In genomic region chr12:77847665-77848431, GRCh38 we compare ENCODE assay signal across 9 cellular contexts. TPM values are rescaled to one million over a fixed set of nuclear protein-coding genes. Genes with fewer than 3 reads are reported as not detected.
A peak's percentile ranks its signal among the peaks of the same experiment; 100 is the strongest.
DNase-seq lines count a peak whose midpoint lies in the region; ATAC-seq and TF ChIP-seq lines count a peak whose summit lies in the region.
"Had no signal": no experiment of that assay in that cellular context is flagged by ENCODE, and none has a peak within 500 bp of the region (broad histone marks: within the 10 kb centered on the region; RNA-seq: fewer than 3 reads in every experiment).

No MANE protein-coding gene starts in this region.

- no peak overlapping the region for H3K4me3 ChIP-seq in ovary

- peak overlapping the region; percentile 3 for H3K27ac Mint-ChIP-seq in neural crest cell (ENCODE audit: unreplicated experiment)
- no peak overlapping the region for H3K27ac Mint-ChIP-seq in activated CD8-positive, alpha-beta T cell treated with anti-CD3 and anti-CD28 coated beads, Interleukin-2, amount 10 ng/mL, durations not matched to agents 7 days and 5 days

- H3K27me3 Mint-ChIP-seq in neural crest cell (ENCODE audit: low read depth), result no peaks in the 10 kb centered on the region
- no peaks in the 10 kb centered on the region for H3K27me3 Mint-ChIP-seq in activated CD8-positive, alpha-beta T cell treated with anti-CD3 and anti-CD28 coated beads, Interleukin-2, amount 10 ng/mL, durations not matched to agents 7 days and 5 days (ENCODE audit: low read depth)

- H3K4me1 Mint-ChIP-seq in neural crest cell, result peaks cover 26% of the 10 kb centered on the region
- H3K4me1 Mint-ChIP-seq in activated CD8-positive, alpha-beta T cell treated with anti-CD3 and anti-CD28 coated beads, Interleukin-2, amount 10 ng/mL, durations not matched to agents 7 days and 5 days (ENCODE audit: low read depth), result no peaks in the 10 kb centered on the region

- peaks cover 2% of the 10 kb centered on the region for H3K9me3 Mint-ChIP-seq in neural crest cell
- H3K9me3 Mint-ChIP-seq in activated CD8-positive, alpha-beta T cell treated with anti-CD3 and anti-CD28 coated beads, Interleukin-2, amount 10 ng/mL, durations not matched to agents 7 days and 5 days (ENCODE audit: insufficient read depth), result no peaks in the 10 kb centered on the region

- ATAC-seq in GM21381 (IDR thresholded peaks at IDR 0.05; ENCODE audit: unreplicated experiment), result no peak
- no peak for ATAC-seq in GM21367 (IDR thresholded peaks at IDR 0.05; ENCODE audit: unreplicated experiment)
- ATAC-seq in activated CD8-positive, alpha-beta T cell treated with anti-CD3 and anti-CD28 coated beads, Interleukin-2, amount 10 ng/mL, durations not matched to agents 7 days and 5 days, result no peak

- no peak for TF ChIP-seq POLR2A in ovary (IDR thresholded peaks at IDR 0.05)

- no peaks in the 10 kb centered on the region for H3K9me3 ChIP-seq in ovary
- H3K9me3 ChIP-seq: neutrophil had no signal

- no peaks in the 10 kb centered on the region for H3K36me3 ChIP-seq in ovary
- H3K36me3 ChIP-seq: neutrophil had no signal

- TF ChIP-seq EP300 in ovary (IDR thresholded peaks at IDR 0.05), result no peak

- no peak for TF ChIP-seq CTCF in neural crest cell (conservative IDR thresholded peaks at IDR 0.05)
- TF ChIP-seq CTCF in ovary (IDR thresholded peaks at IDR 0.05), result no peak

- CTCF ChIA-PET in activated CD8-positive, alpha-beta T cell treated with anti-CD3 and anti-CD28 coated beads, Interleukin-2, amount 10 ng/mL, durations not matched to agents 7 days and 5 days (lab: Charles Lee), result no interaction called here

- POLR2A ChIA-PET in activated CD8-positive, alpha-beta T cell treated with anti-CD3 and anti-CD28 coated beads, Interleukin-2, amount 10 ng/mL, durations not matched to agents 7 days and 5 days (lab: Charles Lee), result no interaction called here

- intact Hi-C loops in ovary (cut with DNase I), result no loop called here

- DNase-seq in Daoy (ENCODE audit: low read depth), result peak; percentile 73
- DNase-seq in HS-5 (ENCODE audit: low read depth), result peak; percentile 72
- no peak for DNase-seq in caudate nucleus (lab: John Stamatoyannopoulos, UW)
- DNase-seq in neural crest cell (ENCODE audit: low read depth, low spot score), result no peak
- DNase-seq in ovary, result no peak
- DNase-seq in activated CD8-positive, alpha-beta T cell treated with anti-CD3 and anti-CD28 coated beads, Interleukin-2, amount 10 ng/mL, durations not matched to agents 7 days and 5 days, result no peak

- no peaks in the 10 kb centered on the region for H3K36me3 Mint-ChIP-seq in neural crest cell (ENCODE audit: low read depth)
- H3K36me3 Mint-ChIP-seq in activated CD8-positive, alpha-beta T cell treated with anti-CD3 and anti-CD28 coated beads, Interleukin-2, amount 10 ng/mL, durations not matched to agents 7 days and 5 days (ENCODE audit: low read depth), result no peaks in the 10 kb centered on the region

- H3K4me1 ChIP-seq in ovary (ENCODE audit: insufficient read depth), result peaks cover 8% of the 10 kb centered on the region

- H3K27ac ChIP-seq in caudate nucleus (ENCODE audit: low read depth, low read length) (peak overlapping the region; percentile 58), ovary (peak overlapping the region in 1 of 2 donors; percentile 63)
- H3K27ac ChIP-seq: neutrophil had no signal

- H3K27me3 ChIP-seq in ovary, result no peaks in the 10 kb centered on the region
- H3K27me3 ChIP-seq: neutrophil had no signal

- WGBS in ovary, 3 donors, result 2 to 4% (median 3%) methylated on average over 3 of the region's 3 CpGs

- no peak overlapping the region for H3K4me3 Mint-ChIP-seq in neural crest cell
- no peak overlapping the region for H3K4me3 Mint-ChIP-seq in activated CD8-positive, alpha-beta T cell treated with anti-CD3 and anti-CD28 coated beads, Interleukin-2, amount 10 ng/mL, durations not matched to agents 7 days and 5 days

RNA-seq across cellular contexts. Expression of gene NAV3, which starts 17.2 kb away (rescaled TPM):
- 20.7 and 34.2 TPM in 2 replicates for total RNA-seq in Daoy (2014; rRNA removed; shearing (Covaris generic))
- total RNA-seq in neural crest cell (4.7 and 5.0 TPM in 2 replicates), ovary (10 to 100 TPM; 16.1 to 63.9 (median 40.0) TPM)
- polyA plus RNA-seq in ovary, result 10 to 100 TPM; 10.5 to 11.0 TPM
- total RNA-seq in activated CD8-positive, alpha-beta T cell treated with anti-CD3 and anti-CD28 coated beads, Interleukin-2, amount 10 ng/mL, durations not matched to agents 7 days and 5 days, result not detected

Comparison
In these comparisons a context has a peak if more than half of its experiments do, and no peak if none do; other contexts are left out.
1. DNase-seq: peak in Daoy (single experiment) and HS-5 (single experiment); none in caudate nucleus (0 of 61), neural crest cell (single experiment), ovary (0 of 5) and activated CD8-positive, alpha-beta T cell treated with anti-CD3 and anti-CD28 coated beads, Interleukin-2, amount 10 ng/mL, durations not matched to agents 7 days and 5 days (single experiment).